Comparison of ENCODE assay signal across 1 cellular context in genomic region chr1:85244271-85245053, GRCh38.
TF ChIP-seq lines count a peak whose summit lies in the region.

No MANE protein-coding gene starts in this region.

TF ChIP-seq in SK-N-SH, 30 proteins besides CTCF, POLR2A, EP300 and RAD21:
- TF ChIP-seq GABPA (IDR thresholded peaks at IDR 0.05; ENCODE audit: low read depth) = no peak
- TF ChIP-seq JUND (IDR thresholded peaks at IDR 0.05) = no peak
- TF ChIP-seq EZH2phosphoT487 (IDR thresholded peaks at IDR 0.05; ENCODE audit: borderline replicate concordance, low read depth) = no peak
- TF ChIP-seq CHD2 (IDR thresholded peaks at IDR 0.05; ENCODE audit: low read length, partially characterized antibody) = no peak
- TF ChIP-seq PBX3 (IDR thresholded peaks at IDR 0.05) = peak; percentile 31; the same call in 1 of the 2 replicates
